ENCODE assay signal across 1 cellular context in the genomic region with DNA sequence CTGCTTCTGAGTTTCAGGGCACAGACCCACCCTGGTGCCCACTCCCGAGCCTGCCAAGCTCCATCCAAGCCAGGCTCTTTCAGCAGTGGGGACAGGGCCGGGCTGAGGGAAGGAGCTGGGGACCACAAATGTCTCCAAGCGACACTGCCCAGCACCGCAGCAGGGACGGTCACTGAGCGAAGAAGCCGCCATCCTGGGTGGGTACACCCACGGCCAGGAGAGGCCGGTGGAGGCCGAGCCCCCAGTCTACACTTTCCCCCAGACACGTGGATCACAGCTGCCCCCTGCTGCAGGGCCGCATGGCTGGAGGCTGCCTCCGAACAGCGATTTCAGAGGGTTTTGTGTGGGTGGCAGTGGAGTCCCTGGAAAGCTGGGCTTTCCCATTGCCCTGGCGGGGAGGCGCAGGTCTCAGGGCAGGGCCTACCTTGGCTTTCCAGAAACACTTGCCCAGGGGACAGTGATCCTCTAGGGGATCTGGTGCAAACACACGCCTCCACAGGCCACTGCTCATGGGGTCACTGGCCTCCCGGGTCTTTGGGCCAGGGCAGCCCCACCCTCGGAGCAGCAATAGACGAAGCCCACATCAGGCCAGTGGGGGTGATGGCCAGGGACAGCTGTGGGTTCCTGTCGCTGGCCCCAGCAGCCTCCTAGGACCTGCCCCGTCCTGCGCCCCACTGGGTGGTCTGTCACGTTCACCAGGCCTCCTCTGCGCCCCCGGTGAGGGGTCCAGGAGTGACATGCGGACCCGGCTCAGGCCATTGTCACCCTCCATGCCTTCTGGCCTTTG.
TF ChIP-seq lines count a peak whose summit lies in the region.

No MANE protein-coding gene starts in this region.

TF ChIP-seq in GM12878, 131 proteins besides CTCF, POLR2A, EP300 and RAD21 (continued from another document and continues in another):
- TF ChIP-seq GABPA (IDR thresholded peaks at IDR 0.05; ENCODE audit: low read depth) (no peak), ZSCAN29 (IDR thresholded peaks at IDR 0.05) (no peak), NRF1 (conservative IDR thresholded peaks at IDR 0.05; ENCODE audit: low read depth, low read length) (no peak), JUND (IDR thresholded peaks at IDR 0.05; ENCODE audit: low read depth, low read length) (no peak), CHD2 (IDR thresholded peaks at IDR 0.05; ENCODE audit: borderline replicate concordance, low read depth, low read length) (no peak), LARP7 (IDR thresholded peaks at IDR 0.05) (no peak), BRCA1 (IDR thresholded peaks at IDR 0.05; ENCODE audit: low read depth, low read length) (no peak), GATAD2B (conservative IDR thresholded peaks at IDR 0.05; ENCODE audit: low read depth) (peak; percentile 21; the same call in 1 of the 2 replicates), NR2C1 (IDR thresholded peaks at IDR 0.05) (no peak), CEBPB (IDR thresholded peaks at IDR 0.05; ENCODE audit: borderline replicate concordance in 1 of 2, low read depth in 2 of 2, low read length in 2 of 2) (no peak), SIX5 (IDR thresholded peaks at IDR 0.05; ENCODE audit: low read depth, low read length, severe bottlenecking) (no peak), SUPT20H (IDR thresholded peaks at IDR 0.05; ENCODE audit: borderline replicate concordance, control insufficient read depth, low read depth, low read length) (no peak), MYB (IDR thresholded peaks at IDR 0.05; ENCODE audit: borderline replicate concordance, low read depth, low read length) (no peak), HDGF (IDR thresholded peaks at IDR 0.05) (no peak), E2F4 (IDR thresholded peaks at IDR 0.05; ENCODE audit: low read depth, low read length) (no peak), CBFB (IDR thresholded peaks at IDR 0.05; ENCODE audit: low read depth) (0 out of 2 replicates have a peak, but pooled peaks have one; percentile 40), PAX5 (IDR thresholded peaks at IDR 0.05; ENCODE audit: borderline replicate concordance, low read depth, low read length) (0 out of 2 replicates have a peak, but pooled peaks have one; percentile 4), EZH2 (IDR thresholded peaks at IDR 0.05; ENCODE audit: borderline replicate concordance, control insufficient read depth, low read depth, low read length) (no peak), ZNF274 (IDR thresholded peaks at IDR 0.05; ENCODE audit: insufficient read depth, insufficient read length) (no peak), DPF2 (IDR thresholded peaks at IDR 0.05) (no peak), HDAC6 (IDR thresholded peaks at IDR 0.05; ENCODE audit: unreplicated experiment) (no peak), CREB1 (IDR thresholded peaks at IDR 0.05; ENCODE audit: low read depth) (no peak), CHD1 (IDR thresholded peaks at IDR 0.05; ENCODE audit: low read depth, low read length) (no peak), RB1 (IDR thresholded peaks at IDR 0.05; ENCODE audit: borderline replicate concordance) (no peak), MTA3 (IDR thresholded peaks at IDR 0.05; ENCODE audit: borderline replicate concordance, low read length) (no peak), FOS (IDR thresholded peaks at IDR 0.05; ENCODE audit: borderline replicate concordance, extremely low read depth, insufficient read length) (no peak), ESRRA (IDR thresholded peaks at IDR 0.05; ENCODE audit: low read length) (no peak), BACH1 (IDR thresholded peaks at IDR 0.05; ENCODE audit: borderline replicate concordance) (peak; percentile 57; the same call in 1 of the 2 replicates), SMARCA5 (IDR thresholded peaks at IDR 0.05) (no peak)
- TF ChIP-seq, protein P1, sequence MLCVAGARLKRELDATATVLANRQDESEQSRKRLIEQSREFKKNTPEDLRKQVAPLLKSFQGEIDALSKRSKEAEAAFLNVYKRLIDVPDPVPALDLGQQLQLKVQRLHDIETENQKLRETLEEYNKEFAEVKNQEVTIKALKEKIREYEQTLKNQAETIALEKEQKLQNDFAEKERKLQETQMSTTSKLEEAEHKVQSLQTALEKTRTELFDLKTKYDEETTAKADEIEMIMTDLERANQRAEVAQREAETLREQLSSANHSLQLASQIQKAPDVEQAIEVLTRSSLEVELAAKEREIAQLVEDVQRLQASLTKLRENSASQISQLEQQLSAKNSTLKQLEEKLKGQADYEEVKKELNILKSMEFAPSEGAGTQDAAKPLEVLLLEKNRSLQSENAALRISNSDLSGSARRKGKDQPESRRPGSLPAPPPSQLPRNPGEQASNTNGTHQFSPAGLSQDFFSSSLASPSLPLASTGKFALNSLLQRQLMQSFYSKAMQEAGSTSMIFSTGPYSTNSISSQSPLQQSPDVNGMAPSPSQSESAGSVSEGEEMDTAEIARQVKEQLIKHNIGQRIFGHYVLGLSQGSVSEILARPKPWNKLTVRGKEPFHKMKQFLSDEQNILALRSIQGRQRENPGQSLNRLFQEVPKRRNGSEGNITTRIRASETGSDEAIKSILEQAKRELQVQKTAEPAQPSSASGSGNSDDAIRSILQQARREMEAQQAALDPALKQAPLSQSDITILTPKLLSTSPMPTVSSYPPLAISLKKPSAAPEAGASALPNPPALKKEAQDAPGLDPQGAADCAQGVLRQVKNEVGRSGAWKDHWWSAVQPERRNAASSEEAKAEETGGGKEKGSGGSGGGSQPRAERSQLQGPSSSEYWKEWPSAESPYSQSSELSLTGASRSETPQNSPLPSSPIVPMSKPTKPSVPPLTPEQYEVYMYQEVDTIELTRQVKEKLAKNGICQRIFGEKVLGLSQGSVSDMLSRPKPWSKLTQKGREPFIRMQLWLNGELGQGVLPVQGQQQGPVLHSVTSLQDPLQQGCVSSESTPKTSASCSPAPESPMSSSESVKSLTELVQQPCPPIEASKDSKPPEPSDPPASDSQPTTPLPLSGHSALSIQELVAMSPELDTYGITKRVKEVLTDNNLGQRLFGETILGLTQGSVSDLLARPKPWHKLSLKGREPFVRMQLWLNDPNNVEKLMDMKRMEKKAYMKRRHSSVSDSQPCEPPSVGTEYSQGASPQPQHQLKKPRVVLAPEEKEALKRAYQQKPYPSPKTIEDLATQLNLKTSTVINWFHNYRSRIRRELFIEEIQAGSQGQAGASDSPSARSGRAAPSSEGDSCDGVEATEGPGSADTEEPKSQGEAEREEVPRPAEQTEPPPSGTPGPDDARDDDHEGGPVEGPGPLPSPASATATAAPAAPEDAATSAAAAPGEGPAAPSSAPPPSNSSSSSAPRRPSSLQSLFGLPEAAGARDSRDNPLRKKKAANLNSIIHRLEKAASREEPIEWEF (IDR thresholded peaks at IDR 0.05; ENCODE audit: insufficient replicate concordance, low read depth, low read length): no peak
- TF ChIP-seq, protein P2, sequence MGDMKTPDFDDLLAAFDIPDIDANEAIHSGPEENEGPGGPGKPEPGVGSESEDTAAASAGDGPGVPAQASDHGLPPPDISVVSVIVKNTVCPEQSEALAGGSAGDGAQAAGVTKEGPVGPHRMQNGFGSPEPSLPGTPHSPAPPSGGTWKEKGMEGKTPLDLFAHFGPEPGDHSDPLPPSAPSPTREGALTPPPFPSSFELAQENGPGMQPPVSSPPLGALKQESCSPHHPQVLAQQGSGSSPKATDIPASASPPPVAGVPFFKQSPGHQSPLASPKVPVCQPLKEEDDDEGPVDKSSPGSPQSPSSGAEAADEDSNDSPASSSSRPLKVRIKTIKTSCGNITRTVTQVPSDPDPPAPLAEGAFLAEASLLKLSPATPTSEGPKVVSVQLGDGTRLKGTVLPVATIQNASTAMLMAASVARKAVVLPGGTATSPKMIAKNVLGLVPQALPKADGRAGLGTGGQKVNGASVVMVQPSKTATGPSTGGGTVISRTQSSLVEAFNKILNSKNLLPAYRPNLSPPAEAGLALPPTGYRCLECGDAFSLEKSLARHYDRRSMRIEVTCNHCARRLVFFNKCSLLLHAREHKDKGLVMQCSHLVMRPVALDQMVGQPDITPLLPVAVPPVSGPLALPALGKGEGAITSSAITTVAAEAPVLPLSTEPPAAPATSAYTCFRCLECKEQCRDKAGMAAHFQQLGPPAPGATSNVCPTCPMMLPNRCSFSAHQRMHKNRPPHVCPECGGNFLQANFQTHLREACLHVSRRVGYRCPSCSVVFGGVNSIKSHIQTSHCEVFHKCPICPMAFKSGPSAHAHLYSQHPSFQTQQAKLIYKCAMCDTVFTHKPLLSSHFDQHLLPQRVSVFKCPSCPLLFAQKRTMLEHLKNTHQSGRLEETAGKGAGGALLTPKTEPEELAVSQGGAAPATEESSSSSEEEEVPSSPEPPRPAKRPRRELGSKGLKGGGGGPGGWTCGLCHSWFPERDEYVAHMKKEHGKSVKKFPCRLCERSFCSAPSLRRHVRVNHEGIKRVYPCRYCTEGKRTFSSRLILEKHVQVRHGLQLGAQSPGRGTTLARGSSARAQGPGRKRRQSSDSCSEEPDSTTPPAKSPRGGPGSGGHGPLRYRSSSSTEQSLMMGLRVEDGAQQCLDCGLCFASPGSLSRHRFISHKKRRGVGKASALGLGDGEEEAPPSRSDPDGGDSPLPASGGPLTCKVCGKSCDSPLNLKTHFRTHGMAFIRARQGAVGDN (IDR thresholded peaks at IDR 0.05): peak; percentile 72; the same call in 1 of the 2 replicates
- TF ChIP-seq, protein P3, sequence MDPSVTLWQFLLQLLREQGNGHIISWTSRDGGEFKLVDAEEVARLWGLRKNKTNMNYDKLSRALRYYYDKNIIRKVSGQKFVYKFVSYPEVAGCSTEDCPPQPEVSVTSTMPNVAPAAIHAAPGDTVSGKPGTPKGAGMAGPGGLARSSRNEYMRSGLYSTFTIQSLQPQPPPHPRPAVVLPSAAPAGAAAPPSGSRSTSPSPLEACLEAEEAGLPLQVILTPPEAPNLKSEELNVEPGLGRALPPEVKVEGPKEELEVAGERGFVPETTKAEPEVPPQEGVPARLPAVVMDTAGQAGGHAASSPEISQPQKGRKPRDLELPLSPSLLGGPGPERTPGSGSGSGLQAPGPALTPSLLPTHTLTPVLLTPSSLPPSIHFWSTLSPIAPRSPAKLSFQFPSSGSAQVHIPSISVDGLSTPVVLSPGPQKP (IDR thresholded peaks at IDR 0.05; ENCODE audit: low read depth, low read length): no peak
- TF ChIP-seq, protein P4, sequence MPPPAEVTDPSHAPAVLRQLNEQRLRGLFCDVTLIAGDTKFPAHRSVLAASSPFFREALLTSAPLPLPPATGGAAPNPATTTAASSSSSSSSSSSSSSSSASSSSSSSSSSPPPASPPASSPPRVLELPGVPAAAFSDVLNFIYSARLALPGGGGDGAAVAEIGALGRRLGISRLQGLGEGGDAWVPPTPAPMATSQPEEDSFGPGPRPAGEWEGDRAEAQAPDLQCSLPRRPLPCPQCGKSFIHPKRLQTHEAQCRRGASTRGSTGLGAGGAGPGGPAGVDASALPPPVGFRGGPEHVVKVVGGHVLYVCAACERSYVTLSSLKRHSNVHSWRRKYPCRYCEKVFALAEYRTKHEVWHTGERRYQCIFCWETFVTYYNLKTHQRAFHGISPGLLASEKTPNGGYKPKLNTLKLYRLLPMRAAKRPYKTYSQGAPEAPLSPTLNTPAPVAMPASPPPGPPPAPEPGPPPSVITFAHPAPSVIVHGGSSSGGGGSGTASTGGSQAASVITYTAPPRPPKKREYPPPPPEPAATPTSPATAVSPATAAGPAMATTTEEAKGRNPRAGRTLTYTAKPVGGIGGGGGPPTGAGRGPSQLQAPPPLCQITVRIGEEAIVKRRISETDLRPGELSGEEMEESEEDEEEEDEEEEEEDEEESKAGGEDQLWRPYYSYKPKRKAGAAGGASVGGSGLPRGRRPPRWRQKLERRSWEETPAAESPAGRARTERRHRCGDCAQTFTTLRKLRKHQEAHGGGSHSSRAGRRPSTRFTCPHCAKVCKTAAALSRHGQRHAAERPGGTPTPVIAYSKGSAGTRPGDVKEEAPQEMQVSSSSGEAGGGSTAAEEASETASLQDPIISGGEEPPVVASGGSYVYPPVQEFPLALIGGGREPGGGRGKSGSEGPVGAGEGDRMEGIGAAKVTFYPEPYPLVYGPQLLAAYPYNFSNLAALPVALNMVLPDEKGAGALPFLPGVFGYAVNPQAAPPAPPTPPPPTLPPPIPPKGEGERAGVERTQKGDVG (CRISPR knock-in tag; IDR thresholded peaks at IDR 0.05): no peak
- TF ChIP-seq, protein P5, sequence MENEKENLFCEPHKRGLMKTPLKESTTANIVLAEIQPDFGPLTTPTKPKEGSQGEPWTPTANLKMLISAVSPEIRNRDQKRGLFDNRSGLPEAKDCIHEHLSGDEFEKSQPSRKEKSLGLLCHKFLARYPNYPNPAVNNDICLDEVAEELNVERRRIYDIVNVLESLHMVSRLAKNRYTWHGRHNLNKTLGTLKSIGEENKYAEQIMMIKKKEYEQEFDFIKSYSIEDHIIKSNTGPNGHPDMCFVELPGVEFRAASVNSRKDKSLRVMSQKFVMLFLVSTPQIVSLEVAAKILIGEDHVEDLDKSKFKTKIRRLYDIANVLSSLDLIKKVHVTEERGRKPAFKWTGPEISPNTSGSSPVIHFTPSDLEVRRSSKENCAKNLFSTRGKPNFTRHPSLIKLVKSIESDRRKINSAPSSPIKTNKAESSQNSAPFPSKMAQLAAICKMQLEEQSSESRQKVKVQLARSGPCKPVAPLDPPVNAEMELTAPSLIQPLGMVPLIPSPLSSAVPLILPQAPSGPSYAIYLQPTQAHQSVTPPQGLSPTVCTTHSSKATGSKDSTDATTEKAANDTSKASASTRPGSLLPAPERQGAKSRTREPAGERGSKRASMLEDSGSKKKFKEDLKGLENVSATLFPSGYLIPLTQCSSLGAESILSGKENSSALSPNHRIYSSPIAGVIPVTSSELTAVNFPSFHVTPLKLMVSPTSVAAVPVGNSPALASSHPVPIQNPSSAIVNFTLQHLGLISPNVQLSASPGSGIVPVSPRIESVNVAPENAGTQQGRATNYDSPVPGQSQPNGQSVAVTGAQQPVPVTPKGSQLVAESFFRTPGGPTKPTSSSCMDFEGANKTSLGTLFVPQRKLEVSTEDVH (IDR thresholded peaks at IDR 0.05; ENCODE audit: low read depth, partially characterized antibody): no peak
- TF ChIP-seq, protein P6, sequence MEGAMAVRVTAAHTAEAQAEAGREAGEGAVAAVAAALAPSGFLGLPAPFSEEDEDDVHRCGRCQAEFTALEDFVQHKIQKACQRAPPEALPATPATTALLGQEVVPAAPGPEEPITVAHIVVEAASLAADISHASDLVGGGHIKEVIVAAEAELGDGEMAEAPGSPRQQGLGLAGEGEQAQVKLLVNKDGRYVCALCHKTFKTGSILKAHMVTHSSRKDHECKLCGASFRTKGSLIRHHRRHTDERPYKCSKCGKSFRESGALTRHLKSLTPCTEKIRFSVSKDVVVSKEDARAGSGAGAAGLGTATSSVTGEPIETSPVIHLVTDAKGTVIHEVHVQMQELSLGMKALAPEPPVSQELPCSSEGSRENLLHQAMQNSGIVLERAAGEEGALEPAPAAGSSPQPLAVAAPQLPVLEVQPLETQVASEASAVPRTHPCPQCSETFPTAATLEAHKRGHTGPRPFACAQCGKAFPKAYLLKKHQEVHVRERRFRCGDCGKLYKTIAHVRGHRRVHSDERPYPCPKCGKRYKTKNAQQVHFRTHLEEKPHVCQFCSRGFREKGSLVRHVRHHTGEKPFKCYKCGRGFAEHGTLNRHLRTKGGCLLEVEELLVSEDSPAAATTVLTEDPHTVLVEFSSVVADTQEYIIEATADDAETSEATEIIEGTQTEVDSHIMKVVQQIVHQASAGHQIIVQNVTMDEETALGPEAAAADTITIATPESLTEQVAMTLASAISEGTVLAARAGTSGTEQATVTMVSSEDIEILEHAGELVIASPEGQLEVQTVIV (IDR thresholded peaks at IDR 0.05; ENCODE audit: borderline replicate concordance, partially characterized antibody): no peak
